Comparison of ENCODE assay signal across 8 cellular contexts in genomic region chr20:63553933-63554290, GRCh38. TPM values are rescaled to one million over a fixed set of nuclear protein-coding genes. Genes with fewer than 3 reads are reported as not detected.
DNase-seq lines count a peak whose midpoint lies in the region; ATAC-seq and TF ChIP-seq lines count a peak whose summit lies in the region.

TSS of gene FNDC11 (plus strand) at chr20:63554159. CDS start at chr20:63555664, 1,505 bp downstream.

- no peaks in the 10 kb centered on the region for H3K36me3 ChIP-seq in Loucy (ENCODE audit: insufficient read depth, low read length)
- H3K36me3 ChIP-seq in right atrium auricular region = peaks cover under 1% of the 10 kb centered on the region
- peaks cover 0 to 32% (median 9%) of the 10 kb centered on the region in 6 donors for H3K36me3 ChIP-seq in spleen

- 1 to 11% (median 2%) methylated on average over 8 to 34 of the region's 34 CpGs for WGBS in spleen, 5 donors

- no peak for TF ChIP-seq POLR2A in spleen (IDR thresholded peaks at IDR 0.05)

- ATAC-seq in GM18873 (IDR thresholded peaks at IDR 0.05; ENCODE audit: low FRiP score, unreplicated experiment) = no peak

- no peaks in the 10 kb centered on the region for H3K79me2 ChIP-seq in Loucy (ENCODE audit: insufficient read depth, low read length)

- H3K4me1 ChIP-seq in Loucy (ENCODE audit: insufficient read depth, low read length, poor library complexity, severe bottlenecking) = peaks cover 26% of the 10 kb centered on the region
- H3K4me1 ChIP-seq in right atrium auricular region = peaks cover 0 to 19% of the 10 kb centered on the region in 2 donors
- peaks cover 10 to 57% (median 33%) of the 10 kb centered on the region in 6 donors for H3K4me1 ChIP-seq in spleen

- H3F3A ChIP-seq in Loucy (ENCODE audit: low read depth) = no peaks in the 10 kb centered on the region

- peak within 1 kb of the TSS; percentile 62 for H3K9ac ChIP-seq in Loucy (ENCODE audit: low read depth, low read length, poor library complexity, severe bottlenecking)

- H4K20me1 ChIP-seq in Loucy (ENCODE audit: insufficient read depth, low read length, poor library complexity, severe bottlenecking) = no peaks in the 10 kb centered on the region

- peak within 1 kb of the TSS; percentile 75 for H3K4me2 ChIP-seq in Loucy (ENCODE audit: low read depth, low read length, poor library complexity, severe bottlenecking)

- H3K4me3 ChIP-seq in Loucy (ENCODE audit: low read length, poor library complexity, severe bottlenecking) (peak within 1 kb of the TSS; percentile 61), right atrium auricular region (peak within 1 kb of the TSS; percentile 57 to 58), spleen (peak within 1 kb of the TSS; percentile 40 to 73 (median 50))

- intact Hi-C loops in spleen (cut with DNase I; ENCODE audit: low total_unique reads) = no loop called here

- no peak within 1 kb of the TSS for H3K27ac ChIP-seq in right atrium auricular region
- H3K27ac ChIP-seq in spleen = peak within 1 kb of the TSS in 7 of 8 donors; percentile 55 to 82 (median 71)

- H2AFZ ChIP-seq in Loucy (ENCODE audit: low read length) = peak within 1 kb of the TSS; percentile 85; the same call in 1 of the 2 replicates

- TF ChIP-seq CTCF in Loucy (conservative IDR thresholded peaks at IDR 0.05; ENCODE audit: low read length) (no peak), right atrium auricular region (IDR thresholded peaks at IDR 0.05) (no peak), spleen (IDR thresholded peaks at IDR 0.05 in 8 of 11, conservative IDR thresholded peaks at IDR 0.05 in 3 of 11) (no peak)

- no peaks in the 10 kb centered on the region for H3K9me3 ChIP-seq in Loucy (ENCODE audit: insufficient read depth, low read depth, low read length)
- H3K9me3 ChIP-seq in right atrium auricular region = no peaks in the 10 kb centered on the region
- no peaks in the 10 kb centered on the region for H3K9me3 ChIP-seq in spleen

- no peaks in the 10 kb centered on the region for H3K27me3 ChIP-seq in Loucy (ENCODE audit: insufficient read depth, low read length, poor library complexity, severe bottlenecking)
- H3K27me3 ChIP-seq in right atrium auricular region = no peaks in the 10 kb centered on the region
- peaks cover 0 to 40% (median 5%) of the 10 kb centered on the region in 7 donors for H3K27me3 ChIP-seq in spleen (replicated peaks in 1 of 7)

- peak; percentile 48 for DNase-seq in stimulated activated CD4-positive, alpha-beta T cell treated with anti-CD3 and anti-CD28 coated beads, Interleukin-12 subunit alpha, Interleukin-12 subunit beta, amount 100 ng/mL, for 4 hours
- DNase-seq in stimulated activated CD4-positive, alpha-beta T cell treated with anti-CD3 and anti-CD28 coated beads, Interleukin-1b, Interleukin-23, amount 100 ng/mL, for 48 hours = no peak
- DNase-seq in activated naive CD4-positive, alpha-beta T cell treated with Interleukin-2 at 50 U/mL for 16 hours = peak; percentile 45
- DNase-seq in right atrium auricular region (ENCODE audit: low spot score) = no peak
- peak; percentile 91 for DNase-seq in spleen
- no peak for DNase-seq in NCI-H2107 (lab: John Stamatoyannopoulos, UW)

- no peaks in the 10 kb centered on the region for H3K9me2 ChIP-seq in Loucy (replicated peaks; ENCODE audit: low read depth, low read length)

RNA-seq across cellular contexts. Expression of gene FNDC11, which starts in this region (rescaled TPM):
- total RNA-seq in right atrium auricular region (not detected), spleen (1 to 10 TPM in 4 of 7 donors, under 1 TPM in 3; 0.33 to 2.0 (median 1.0) TPM)
- polyA plus RNA-seq in spleen = 1 to 10 TPM in 1 of 3 donors, under 1 TPM in 2; 0.91 to 1.8 (median 0.98) TPM

Comparison
In these comparisons a context has a peak if more than half of its experiments do, and no peak if none do; other contexts are left out.
1. DNase-seq: peak in stimulated activated CD4-positive, alpha-beta T cell treated with anti-CD3 and anti-CD28 coated beads, Interleukin-12 subunit alpha, Interleukin-12 subunit beta, amount 100 ng/mL, for 4 hours (single experiment), activated naive CD4-positive, alpha-beta T cell treated with Interleukin-2 at 50 U/mL for 16 hours (single experiment) and spleen (single experiment); none in stimulated activated CD4-positive, alpha-beta T cell treated with anti-CD3 and anti-CD28 coated beads, Interleukin-1b, Interleukin-23, amount 100 ng/mL, for 48 hours (single experiment), right atrium auricular region (single experiment) and NCI-H2107 (single experiment).
2. H3K27ac ChIP-seq: peak in spleen (7 of 8); none in right atrium auricular region (0 of 2).
3. Peak in every context shown above with its lines, with median percentiles within 50 percentile points of each other: H3K4me3 ChIP-seq.